ENCODE assay signal across 17 cellular contexts in the genomic region with DNA sequence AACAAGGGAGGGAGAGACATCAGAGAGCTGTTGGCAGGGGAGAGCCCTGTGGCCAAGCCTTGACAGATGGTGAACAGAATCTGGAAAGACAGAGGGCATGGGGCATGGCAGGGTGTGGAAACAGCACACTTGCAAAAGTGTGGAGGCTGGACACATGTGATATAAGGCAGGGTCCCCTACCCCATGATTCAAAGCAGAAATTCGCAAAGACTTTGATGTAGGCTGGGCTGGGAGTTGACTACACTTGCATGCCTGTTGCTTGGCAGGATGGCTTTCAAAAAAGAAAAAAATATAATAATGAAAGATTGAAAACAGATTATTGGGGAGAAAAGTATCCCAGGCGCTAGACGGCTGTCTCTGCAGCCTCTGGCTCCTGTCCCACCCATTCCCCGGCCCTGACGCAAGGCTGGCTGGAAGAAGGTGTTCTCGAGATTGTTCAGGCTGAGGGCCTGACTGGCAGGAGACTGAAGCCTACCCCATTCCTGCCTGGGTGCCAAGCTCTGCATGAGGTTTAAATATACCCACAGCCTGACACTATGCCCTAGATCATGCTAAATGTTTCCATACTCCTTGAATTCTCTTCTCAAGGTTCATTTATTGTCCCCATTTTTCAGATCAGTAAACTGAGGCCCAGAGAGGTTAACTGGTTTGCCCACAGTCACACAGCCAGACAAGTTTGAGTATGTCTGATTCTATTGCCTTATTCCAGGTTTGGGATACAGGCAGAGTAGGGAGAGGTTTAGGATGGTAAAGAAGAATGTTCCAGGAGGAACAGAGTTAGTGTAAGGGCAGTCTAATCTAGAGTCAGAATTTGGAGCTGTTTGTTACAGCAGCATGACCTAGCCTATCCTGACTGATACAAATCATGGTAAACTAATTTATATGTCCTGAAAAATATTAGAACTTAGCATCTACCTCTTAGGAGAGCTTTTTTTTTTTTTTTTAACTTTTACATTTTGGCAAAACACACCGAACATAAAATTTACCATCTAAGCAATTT. TPM values are rescaled to one million over a fixed set of nuclear protein-coding genes. Genes with fewer than 3 reads are reported as not detected.
A peak's percentile ranks its signal among the peaks of the same experiment; 100 is the strongest.
DNase-seq lines count a peak whose midpoint lies in the region; ATAC-seq and TF ChIP-seq lines count a peak whose summit lies in the region.
"Had no signal": no experiment of that assay in that cellular context is flagged by ENCODE, and none has a peak within 500 bp of the region (broad histone marks: within the 10 kb centered on the region; RNA-seq: fewer than 3 reads in every experiment).

No MANE protein-coding gene starts in this region.

- H3K36me3 Mint-ChIP-seq in Caco-2 (ENCODE audit: insufficient read depth, unreplicated experiment), result peaks cover 17% of the 10 kb centered on the region

- H3K27ac Mint-ChIP-seq in Caco-2 (ENCODE audit: unreplicated experiment), result peak overlapping the region; percentile 87
- H3K27ac Mint-ChIP-seq: activated naive CD8-positive, alpha-beta T cell had no signal

- H3K4me2 ChIP-seq in skeletal muscle satellite cell (ENCODE audit: low read length), result no peak overlapping the region

- H3K9ac ChIP-seq in skeletal muscle satellite cell (ENCODE audit: low read depth, low read length), result peak overlapping the region; percentile 63

- BruUV-seq in Caco-2 (replicated peaks; lab: Mats Ljungman, UMichigan), result no TSS peak

- H3K9me3 ChIP-seq in Caco-2 (peaks cover 6% of the 10 kb centered on the region), adrenal gland (replicated peaks in 1 of 3) (no peaks in the 10 kb centered on the region), left ventricle myocardium inferior (replicated peaks) (peaks cover 3% of the 10 kb centered on the region), skeletal muscle satellite cell (replicated peaks; ENCODE audit: low read length) (peaks cover 5% of the 10 kb centered on the region)

- H3K4me3 ChIP-seq in Caco-2 (ENCODE audit: low read depth, low read length), result no peak overlapping the region
- H3K4me3 ChIP-seq in adrenal gland, result no peak overlapping the region
- H3K4me3 ChIP-seq in left ventricle myocardium inferior, result no peak overlapping the region
- no peak overlapping the region for H3K4me3 ChIP-seq in skeletal muscle satellite cell (ENCODE audit: low read length)

- H3K27me3 ChIP-seq in Caco-2 (replicated peaks; ENCODE audit: control insufficient read depth, insufficient read depth, low read length), result no peaks in the 10 kb centered on the region
- H3K27me3 ChIP-seq in adrenal gland, result no peaks in the 10 kb centered on the region
- H3K27me3 ChIP-seq in left ventricle myocardium inferior (ENCODE audit: low read depth), result no peaks in the 10 kb centered on the region
- H3K27me3 ChIP-seq in skeletal muscle satellite cell (ENCODE audit: control insufficient read depth, insufficient read depth, low read length), result no peaks in the 10 kb centered on the region

- peaks cover 21% of the 10 kb centered on the region for H3K9me3 Mint-ChIP-seq in Caco-2 (ENCODE audit: unreplicated experiment)

- TF ChIP-seq CTCF in Caco-2 (IDR thresholded peaks at IDR 0.05; ENCODE audit: insufficient read depth in 1 of 2, low read depth in 1 of 2, low read length in 1 of 2, severe bottlenecking in 1 of 2, unreplicated experiment in 1 of 2) (no peak), adrenal gland (IDR thresholded peaks at IDR 0.05) (no peak), left ventricle myocardium inferior (IDR thresholded peaks at IDR 0.05; ENCODE audit: borderline replicate concordance) (no peak)

- H3K36me3 ChIP-seq in Caco-2 (ENCODE audit: control insufficient read depth, insufficient read depth, low read length), result no peaks in the 10 kb centered on the region
- H3K36me3 ChIP-seq in adrenal gland (replicated peaks in 1 of 2), result no peaks in the 10 kb centered on the region
- no peaks in the 10 kb centered on the region for H3K36me3 ChIP-seq in left ventricle myocardium inferior
- H3K36me3 ChIP-seq in skeletal muscle satellite cell (ENCODE audit: insufficient read depth, low read length), result no peaks in the 10 kb centered on the region

- H3K27ac ChIP-seq in adrenal gland, result peak overlapping the region in 3 of 5 donors; percentile 37 to 87 (median 56)
- H3K27ac ChIP-seq in left ventricle myocardium inferior (replicated peaks), result peak overlapping the region; percentile 91

- no peak for ATAC-seq in GM21723 (IDR thresholded peaks at IDR 0.05; ENCODE audit: unreplicated experiment)
- ATAC-seq: naive thymus-derived CD4-positive, alpha-beta T cell had no signal

- H3K27me3 Mint-ChIP-seq in Caco-2 (ENCODE audit: insufficient read depth, unreplicated experiment), result no peaks in the 10 kb centered on the region
- H3K27me3 Mint-ChIP-seq: activated naive CD8-positive, alpha-beta T cell had no signal

- intact Hi-C loops in Caco-2 (cut with micrococcal nuclease; ENCODE audit: unreplicated experiment), result loop anchor here (2.0 kb wide), 1 partner anchor 41 kb away; no protein-coding TSS in a partner anchor
- intact Hi-C loops in adrenal gland (cut with DNase I), result no loop called here
- intact Hi-C loops in left ventricle myocardium inferior (cut with micrococcal nuclease), result no loop called here

- no peak for TF ChIP-seq POLR2A in adrenal gland (IDR thresholded peaks at IDR 0.05)

- POLR2A ChIA-PET in Caco-2 (lab: Charles Lee), result interaction anchor here (1.2 kb wide), 1 partner anchor 194 kb away, joined by 3 read pairs; a partner anchor contains a TSS

- peaks cover 21% of the 10 kb centered on the region for H3K4me1 ChIP-seq in Caco-2
- peaks cover 16 to 39% of the 10 kb centered on the region in 2 donors for H3K4me1 ChIP-seq in adrenal gland (replicated peaks in 1 of 2)
- H3K4me1 ChIP-seq in left ventricle myocardium inferior, result peaks cover 80% of the 10 kb centered on the region
- peaks cover 45% of the 10 kb centered on the region for H3K4me1 ChIP-seq in skeletal muscle satellite cell (ENCODE audit: control insufficient read depth, insufficient read depth, low read length)

- 59 to 78% (median 70%) methylated on average over 7 of the region's 7 CpGs for WGBS in adrenal gland, 4 donors

- peak overlapping the region; percentile 64 for H3K4me3 Mint-ChIP-seq in Caco-2 (ENCODE audit: unreplicated experiment)
- H3K4me3 Mint-ChIP-seq: activated naive CD8-positive, alpha-beta T cell; naive thymus-derived CD4-positive, alpha-beta T cell had no signal

- CTCF ChIA-PET in Caco-2 (lab: Charles Lee), result interaction anchor here (1.6 to 2.0 kb wide), 3 partner anchors 8 to 42 kb away, joined by 7 to 10 read pairs (median 9); no protein-coding TSS in a partner anchor

- peaks cover 29% of the 10 kb centered on the region for H3K4me1 Mint-ChIP-seq in Caco-2 (ENCODE audit: low read depth, unreplicated experiment)

- DNase-seq in Caco-2, result no peak
- DNase-seq in adrenal gland, result peak in 2 of 7 donors; percentile 38 to 59
- DNase-seq in left ventricle myocardium inferior, result peak; percentile 85
- no peak for DNase-seq in germinal center (ENCODE audit: low spot score)
- no peak for DNase-seq in hepatic stellate cell (ENCODE audit: low spot score)
- no peak for DNase-seq in NK-92 treated with Interleukin-12 subunit alpha and Interleukin-12 subunit beta, amount 100 ng/mL, for 24 hours (lab: John Stamatoyannopoulos, UW)
- DNase-seq: AML-193; naive thymus-derived CD4-positive, alpha-beta T cell; NCI-H1048; RPMI8226 had no signal

RNA-seq across cellular contexts. Expression of a gene that starts 23.4 kb away (rescaled TPM):
- total RNA-seq in Caco-2 (2022) (not detected in 2 replicates), adrenal gland (100 to 1,000 TPM in 2 of 8 donors, 10 to 100 TPM in 6; 24.5 to 115 (median 63.1) TPM), left ventricle myocardium inferior (37.0 TPM)
- polyA plus RNA-seq in adrenal gland, result 10 to 100 TPM in 2 of 3 donors, 1 to 10 TPM in 1; 8.0 to 47.3 (median 19.1) TPM
- total RNA-seq in skeletal muscle satellite cell (2012; rRNA removed), result 13.2 and 77.5 TPM in 2 replicates
- total RNA-seq: Daoy; HT-29; naive thymus-derived CD4-positive, alpha-beta T cell; urinary bladder had no signal
- polyA plus RNA-seq: keratinocyte; naive thymus-derived CD4-positive, alpha-beta T cell had no signal

RNA-seq across cellular contexts. Expression of a gene that starts 40.2 kb away (rescaled TPM):
- total RNA-seq in Caco-2 (2022), result 21.1 and 23.5 TPM in 2 replicates
- total RNA-seq in adrenal gland, result 10 to 100 TPM in 5 of 8 donors, 1 to 10 TPM in 3; 6.6 to 16.4 (median 11.9) TPM
- 10 to 100 TPM in 1 of 3 donors, 1 to 10 TPM in 2; 3.4 to 10.4 (median 9.6) TPM for polyA plus RNA-seq in adrenal gland
- 6.7 TPM for total RNA-seq in left ventricle myocardium inferior
- 16.5 and 21.6 TPM in 2 replicates for total RNA-seq in skeletal muscle satellite cell (2012; rRNA removed)
- total RNA-seq: HT-29 had no signal

RNA-seq across cellular contexts. Expression of a gene that starts 53.9 kb away (rescaled TPM):
- total RNA-seq in Caco-2 (2022) (2.9 and 3.4 TPM in 2 replicates), adrenal gland (10 to 100 TPM in 1 of 8 donors, 1 to 10 TPM in 6, under 1 TPM in 1; 0.84 to 11.0 (median 3.5) TPM), left ventricle myocardium inferior (0.33 TPM)
- polyA plus RNA-seq in adrenal gland, result under 1 TPM; 0.42 to 0.84 (median 0.56) TPM
- 0.66 and 0.76 TPM in 2 replicates for total RNA-seq in skeletal muscle satellite cell (2012; rRNA removed)
- total RNA-seq: Daoy, HT-29 had no signal
- polyA plus RNA-seq: keratinocyte; naive thymus-derived CD4-positive, alpha-beta T cell had no signal

Comparison
In these comparisons a context has a peak if more than half of its experiments do, and no peak if none do; other contexts are left out.
1. RNA of a gene that starts 23.4 kb away (total RNA-seq): 24.5 to 115 TPM in adrenal gland and 37.0 TPM in left ventricle myocardium inferior (single experiment); not detected in Caco-2; every median in the first group is over 10 times any median in the second.